In the genomic region with DNA sequence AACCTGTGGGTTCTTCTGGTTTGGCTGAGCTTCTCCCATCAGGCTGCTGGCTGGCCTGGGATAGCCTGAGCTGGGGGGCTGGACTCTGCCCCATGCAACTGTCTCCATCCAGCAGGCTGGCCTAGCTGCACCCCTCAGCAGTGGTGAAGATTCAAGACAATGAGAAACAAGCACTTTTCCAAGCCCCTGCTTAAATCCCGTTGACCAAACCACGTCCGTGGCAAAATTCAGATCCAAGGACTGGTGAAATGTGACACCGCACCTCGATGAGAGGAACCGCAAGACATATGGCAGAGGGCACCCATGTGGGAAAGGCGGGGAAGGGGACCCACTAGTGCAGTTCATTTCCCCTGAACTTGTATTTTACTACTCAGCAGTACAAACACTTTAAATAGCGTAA, we compare ENCODE assay signal across 37 cellular contexts. TPM values are rescaled to one million over a fixed set of nuclear protein-coding genes. Genes with fewer than 3 reads are reported as not detected.
"Had no signal": no experiment of that assay in that cellular context is flagged by ENCODE, and none has a peak within 500 bp of the region (broad histone marks: within the 10 kb centered on the region; RNA-seq: fewer than 3 reads in every experiment).

No MANE protein-coding gene starts in this region.

- FAIRE-seq: astrocyte had no signal

- H3K9me3 ChIP-seq: adrenal gland, body of pancreas, Peyer's patch had no signal

- H3K36me3 ChIP-seq: adrenal gland, breast epithelium, Peyer's patch, WERI-Rb-1 had no signal

- H3K4me3 ChIP-seq: adrenal gland, body of pancreas, breast epithelium, Peyer's patch had no signal

- H3K27ac Mint-ChIP-seq: activated CD4-positive, alpha-beta T cell treated with anti-CD3 and anti-CD28 coated beads, Interleukin-2, amount 10 ng/mL, durations not matched to agents 24 days and 14 days; activated CD8-positive, alpha-beta T cell treated with anti-CD3 and anti-CD28 coated beads for 36 hours; activated naive CD4-positive, alpha-beta T cell treated with anti-CD3 and anti-CD28 coated beads, Interleukin-2, amount 50 U/mL, for 72 hours; activated T-cell treated with anti-CD3 and anti-CD28 coated beads, Interleukin-2, amount 50 U/mL, for 24 hours; activated T-helper 2 cell treated with anti-CD3 and anti-CD28 coated beads, Interferon-gamma antibody, Interleukin-2, Interleukin-4, amounts not matched to agents 10 μg/mL and 5 μg/mL and 100 μg/mL, durations not matched to agents 14 hours and 24 hours and 36 hours had no signal

- H3K36me3 Mint-ChIP-seq: activated naive CD4-positive, alpha-beta T cell treated with anti-CD3 and anti-CD28 coated beads, Interleukin-2, amount 50 U/mL, for 72 hours had no signal

- H3K27ac ChIP-seq: adrenal gland, body of pancreas, breast epithelium, Peyer's patch, RWPE1, WERI-Rb-1 had no signal

- H3K27me3 ChIP-seq: adrenal gland, body of pancreas, breast epithelium, Peyer's patch had no signal

- H3K27me3 Mint-ChIP-seq: activated CD4-positive, alpha-beta T cell treated with anti-CD3 and anti-CD28 coated beads, Interleukin-2, amount 10 ng/mL, durations not matched to agents 24 days and 14 days; activated T-cell treated with anti-CD3 and anti-CD28 coated beads, Interleukin-2, amount 50 U/mL, for 24 hours had no signal

- ATAC-seq: activated CD8-positive, alpha-beta T cell treated with anti-CD3 and anti-CD28 coated beads for 36 hours; activated naive CD4-positive, alpha-beta T cell treated with anti-CD3 and anti-CD28 coated beads, Interleukin-2, amount 50 U/mL, for 72 hours; body of pancreas; PC-3; Right ventricle myocardium inferior had no signal

- H3K4me3 Mint-ChIP-seq: activated CD4-positive, alpha-beta T cell treated with anti-CD3 and anti-CD28 coated beads, Interleukin-2, amount 10 ng/mL, durations not matched to agents 24 days and 14 days; activated CD8-positive, alpha-beta T cell treated with anti-CD3 and anti-CD28 coated beads for 36 hours; activated T-cell treated with anti-CD3 and anti-CD28 coated beads, Interleukin-2, amount 50 U/mL, for 24 hours had no signal

- H3K9me3 Mint-ChIP-seq: activated CD4-positive, alpha-beta T cell treated with anti-CD3 and anti-CD28 coated beads, Interleukin-2, amount 10 ng/mL, durations not matched to agents 24 days and 14 days; activated CD8-positive, alpha-beta T cell treated with anti-CD3 and anti-CD28 coated beads for 36 hours; activated naive CD4-positive, alpha-beta T cell treated with anti-CD3 and anti-CD28 coated beads, Interleukin-2, amount 50 U/mL, for 72 hours; activated T-cell treated with anti-CD3 and anti-CD28 coated beads, Interleukin-2, amount 50 U/mL, for 24 hours; activated T-helper 2 cell treated with anti-CD3 and anti-CD28 coated beads, Interferon-gamma antibody, Interleukin-2, Interleukin-4, amounts not matched to agents 10 μg/mL and 5 μg/mL and 100 μg/mL, durations not matched to agents 14 hours and 24 hours and 36 hours had no signal

- DNase-seq: activated CD4-positive, alpha-beta T cell treated with anti-CD3 and anti-CD28 coated beads for 1 hour; activated CD4-positive, alpha-beta T cell treated with anti-CD3 and anti-CD28 coated beads, Interleukin-2, amount 10 ng/mL, durations not matched to agents 24 days and 14 days; activated CD4-positive, alpha-beta T cell treated with anti-CD3 and anti-CD28 coated beads, Interleukin-2, amount 50 U/mL, for 4 hours; activated CD4-positive, CD25-positive, alpha-beta regulatory T cell; activated CD8-positive, alpha-beta T cell treated with anti-CD3 and anti-CD28 coated beads for 36 hours; activated gamma-delta T cell; activated naive CD4-positive, alpha-beta T cell treated with Interleukin-2 at 50 U/mL for 16 hours; activated T-cell treated with anti-CD3 and anti-CD28 coated beads, Interleukin-2, amount 50 U/mL, for 24 hours; adrenal gland; body of pancreas; NCI-H1092 treated with DMSO at 0.1 percent for 48 hours; NCI-H1417; NCI-H146; NCI-H187; NCI-H2029 treated with DMSO at 0.1 percent for 48 hours; NCI-H2107; NCI-H226; NCI-H446 treated with DMSO at 0.1 percent for 48 hours; NCI-H526; NCI-H748 treated with DMSO at 0.1 percent for 48 hours; NK-92 treated with Interleukin-12 subunit alpha and Interleukin-12 subunit beta, amount 100 ng/mL, for 24 hours; PC-3; Peyer's patch; SIG-M5; SW 1271; T-helper 1 cell; T1000; WERI-Rb-1 had no signal

- H3K4me1 ChIP-seq: adrenal gland, body of pancreas, breast epithelium, Peyer's patch had no signal

- H3K4me1 Mint-ChIP-seq: activated CD4-positive, alpha-beta T cell treated with anti-CD3 and anti-CD28 coated beads, Interleukin-2, amount 10 ng/mL, durations not matched to agents 24 days and 14 days had no signal

RNA-seq across cellular contexts. Expression of gene PRSS38, which starts 25.7 kb away (rescaled TPM):
- total RNA-seq: activated CD4-positive, alpha-beta T cell treated with anti-CD3 and anti-CD28 coated beads, Interleukin-2, amount 10 ng/mL, durations not matched to agents 24 days and 14 days; activated CD8-positive, alpha-beta T cell treated with anti-CD3 and anti-CD28 coated beads for 36 hours; activated naive CD4-positive, alpha-beta T cell treated with anti-CD3 and anti-CD28 coated beads, Interleukin-2, amount 50 U/mL, for 72 hours; activated T-helper 2 cell treated with anti-CD3 and anti-CD28 coated beads, Interferon-gamma antibody, Interleukin-2, Interleukin-4, amounts not matched to agents 10 μg/mL and 5 μg/mL and 100 μg/mL, durations not matched to agents 14 hours and 24 hours and 36 hours; adrenal gland; astrocyte; body of pancreas; breast epithelium; cardiac septum; M059J; PC-3; Peyer's patch; Right ventricle myocardium inferior; T-helper 2 cell treated with Interferon-gamma antibody and Interleukin-4, amounts not matched to agents 100 ng/mL and 5 ng/mL, for 36 hours had no signal
- polyA plus RNA-seq: adrenal gland had no signal
